Comparison of ENCODE assay signal across 1 cellular context in the genomic region with DNA sequence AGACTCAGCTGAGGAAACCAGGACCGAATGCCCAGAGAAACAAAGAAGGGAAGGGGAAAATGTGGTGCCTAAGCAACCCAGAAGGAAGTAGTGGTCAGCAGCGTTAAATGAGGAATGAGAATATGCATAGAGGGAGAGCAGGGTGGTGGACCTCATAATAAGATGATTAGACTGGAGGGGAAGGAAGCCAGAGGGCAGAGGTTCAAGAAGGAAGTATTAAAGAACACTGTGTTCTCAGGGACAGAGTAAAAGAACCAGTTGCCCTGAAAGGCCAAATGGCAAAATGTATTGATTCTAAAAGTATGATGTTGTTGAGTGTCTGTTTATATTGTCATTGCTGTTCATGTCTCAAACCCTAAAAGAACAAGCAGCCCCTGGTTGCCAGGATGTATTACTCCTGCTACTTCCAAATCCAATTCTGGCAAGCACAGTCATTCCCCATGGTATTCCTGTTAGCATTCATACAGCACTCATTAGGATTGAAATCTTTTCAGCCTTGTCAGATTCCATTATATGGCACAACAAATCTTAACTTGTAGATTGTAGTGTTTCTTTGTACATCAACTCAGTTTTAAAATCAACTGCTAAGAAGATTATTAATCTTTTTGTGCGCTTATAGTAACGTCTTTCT.
TF ChIP-seq lines count a peak whose summit lies in the region.

No MANE protein-coding gene starts in this region.

TF ChIP-seq in H1, 55 proteins besides CTCF, POLR2A, EP300 and RAD21:
- TF ChIP-seq CTBP2 (IDR thresholded peaks at IDR 0.05; ENCODE audit: borderline replicate concordance, insufficient read depth, insufficient read length, low read length) (no peak), BACH1 (IDR thresholded peaks at IDR 0.05; ENCODE audit: low read length) (no peak), KDM1A (IDR thresholded peaks at IDR 0.05; ENCODE audit: borderline replicate concordance, low read length) (no peak), JUND (IDR thresholded peaks at IDR 0.05; ENCODE audit: low read length) (no peak), CEBPB (IDR thresholded peaks at IDR 0.05; ENCODE audit: low read depth, low read length) (no peak), KDM5A (IDR thresholded peaks at IDR 0.05; ENCODE audit: low read length) (no peak), SAP30 (IDR thresholded peaks at IDR 0.05; ENCODE audit: insufficient read depth, insufficient replicate concordance, low read length) (no peak), SIN3A (conservative IDR thresholded peaks at IDR 0.05 in 1 of 2, IDR thresholded peaks at IDR 0.05 in 1 of 2; ENCODE audit: low read depth in 1 of 2, low read length in 2 of 2) (no peak), EGR1 (IDR thresholded peaks at IDR 0.05; ENCODE audit: borderline replicate concordance, low read depth, low read length) (no peak)
- TF ChIP-seq, protein P1, sequence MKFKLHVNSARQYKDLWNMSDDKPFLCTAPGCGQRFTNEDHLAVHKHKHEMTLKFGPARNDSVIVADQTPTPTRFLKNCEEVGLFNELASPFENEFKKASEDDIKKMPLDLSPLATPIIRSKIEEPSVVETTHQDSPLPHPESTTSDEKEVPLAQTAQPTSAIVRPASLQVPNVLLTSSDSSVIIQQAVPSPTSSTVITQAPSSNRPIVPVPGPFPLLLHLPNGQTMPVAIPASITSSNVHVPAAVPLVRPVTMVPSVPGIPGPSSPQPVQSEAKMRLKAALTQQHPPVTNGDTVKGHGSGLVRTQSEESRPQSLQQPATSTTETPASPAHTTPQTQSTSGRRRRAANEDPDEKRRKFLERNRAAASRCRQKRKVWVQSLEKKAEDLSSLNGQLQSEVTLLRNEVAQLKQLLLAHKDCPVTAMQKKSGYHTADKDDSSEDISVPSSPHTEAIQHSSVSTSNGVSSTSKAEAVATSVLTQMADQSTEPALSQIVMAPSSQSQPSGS (IDR thresholded peaks at IDR 0.05; ENCODE audit: low read length) = no peak
- TF ChIP-seq, protein P2, sequence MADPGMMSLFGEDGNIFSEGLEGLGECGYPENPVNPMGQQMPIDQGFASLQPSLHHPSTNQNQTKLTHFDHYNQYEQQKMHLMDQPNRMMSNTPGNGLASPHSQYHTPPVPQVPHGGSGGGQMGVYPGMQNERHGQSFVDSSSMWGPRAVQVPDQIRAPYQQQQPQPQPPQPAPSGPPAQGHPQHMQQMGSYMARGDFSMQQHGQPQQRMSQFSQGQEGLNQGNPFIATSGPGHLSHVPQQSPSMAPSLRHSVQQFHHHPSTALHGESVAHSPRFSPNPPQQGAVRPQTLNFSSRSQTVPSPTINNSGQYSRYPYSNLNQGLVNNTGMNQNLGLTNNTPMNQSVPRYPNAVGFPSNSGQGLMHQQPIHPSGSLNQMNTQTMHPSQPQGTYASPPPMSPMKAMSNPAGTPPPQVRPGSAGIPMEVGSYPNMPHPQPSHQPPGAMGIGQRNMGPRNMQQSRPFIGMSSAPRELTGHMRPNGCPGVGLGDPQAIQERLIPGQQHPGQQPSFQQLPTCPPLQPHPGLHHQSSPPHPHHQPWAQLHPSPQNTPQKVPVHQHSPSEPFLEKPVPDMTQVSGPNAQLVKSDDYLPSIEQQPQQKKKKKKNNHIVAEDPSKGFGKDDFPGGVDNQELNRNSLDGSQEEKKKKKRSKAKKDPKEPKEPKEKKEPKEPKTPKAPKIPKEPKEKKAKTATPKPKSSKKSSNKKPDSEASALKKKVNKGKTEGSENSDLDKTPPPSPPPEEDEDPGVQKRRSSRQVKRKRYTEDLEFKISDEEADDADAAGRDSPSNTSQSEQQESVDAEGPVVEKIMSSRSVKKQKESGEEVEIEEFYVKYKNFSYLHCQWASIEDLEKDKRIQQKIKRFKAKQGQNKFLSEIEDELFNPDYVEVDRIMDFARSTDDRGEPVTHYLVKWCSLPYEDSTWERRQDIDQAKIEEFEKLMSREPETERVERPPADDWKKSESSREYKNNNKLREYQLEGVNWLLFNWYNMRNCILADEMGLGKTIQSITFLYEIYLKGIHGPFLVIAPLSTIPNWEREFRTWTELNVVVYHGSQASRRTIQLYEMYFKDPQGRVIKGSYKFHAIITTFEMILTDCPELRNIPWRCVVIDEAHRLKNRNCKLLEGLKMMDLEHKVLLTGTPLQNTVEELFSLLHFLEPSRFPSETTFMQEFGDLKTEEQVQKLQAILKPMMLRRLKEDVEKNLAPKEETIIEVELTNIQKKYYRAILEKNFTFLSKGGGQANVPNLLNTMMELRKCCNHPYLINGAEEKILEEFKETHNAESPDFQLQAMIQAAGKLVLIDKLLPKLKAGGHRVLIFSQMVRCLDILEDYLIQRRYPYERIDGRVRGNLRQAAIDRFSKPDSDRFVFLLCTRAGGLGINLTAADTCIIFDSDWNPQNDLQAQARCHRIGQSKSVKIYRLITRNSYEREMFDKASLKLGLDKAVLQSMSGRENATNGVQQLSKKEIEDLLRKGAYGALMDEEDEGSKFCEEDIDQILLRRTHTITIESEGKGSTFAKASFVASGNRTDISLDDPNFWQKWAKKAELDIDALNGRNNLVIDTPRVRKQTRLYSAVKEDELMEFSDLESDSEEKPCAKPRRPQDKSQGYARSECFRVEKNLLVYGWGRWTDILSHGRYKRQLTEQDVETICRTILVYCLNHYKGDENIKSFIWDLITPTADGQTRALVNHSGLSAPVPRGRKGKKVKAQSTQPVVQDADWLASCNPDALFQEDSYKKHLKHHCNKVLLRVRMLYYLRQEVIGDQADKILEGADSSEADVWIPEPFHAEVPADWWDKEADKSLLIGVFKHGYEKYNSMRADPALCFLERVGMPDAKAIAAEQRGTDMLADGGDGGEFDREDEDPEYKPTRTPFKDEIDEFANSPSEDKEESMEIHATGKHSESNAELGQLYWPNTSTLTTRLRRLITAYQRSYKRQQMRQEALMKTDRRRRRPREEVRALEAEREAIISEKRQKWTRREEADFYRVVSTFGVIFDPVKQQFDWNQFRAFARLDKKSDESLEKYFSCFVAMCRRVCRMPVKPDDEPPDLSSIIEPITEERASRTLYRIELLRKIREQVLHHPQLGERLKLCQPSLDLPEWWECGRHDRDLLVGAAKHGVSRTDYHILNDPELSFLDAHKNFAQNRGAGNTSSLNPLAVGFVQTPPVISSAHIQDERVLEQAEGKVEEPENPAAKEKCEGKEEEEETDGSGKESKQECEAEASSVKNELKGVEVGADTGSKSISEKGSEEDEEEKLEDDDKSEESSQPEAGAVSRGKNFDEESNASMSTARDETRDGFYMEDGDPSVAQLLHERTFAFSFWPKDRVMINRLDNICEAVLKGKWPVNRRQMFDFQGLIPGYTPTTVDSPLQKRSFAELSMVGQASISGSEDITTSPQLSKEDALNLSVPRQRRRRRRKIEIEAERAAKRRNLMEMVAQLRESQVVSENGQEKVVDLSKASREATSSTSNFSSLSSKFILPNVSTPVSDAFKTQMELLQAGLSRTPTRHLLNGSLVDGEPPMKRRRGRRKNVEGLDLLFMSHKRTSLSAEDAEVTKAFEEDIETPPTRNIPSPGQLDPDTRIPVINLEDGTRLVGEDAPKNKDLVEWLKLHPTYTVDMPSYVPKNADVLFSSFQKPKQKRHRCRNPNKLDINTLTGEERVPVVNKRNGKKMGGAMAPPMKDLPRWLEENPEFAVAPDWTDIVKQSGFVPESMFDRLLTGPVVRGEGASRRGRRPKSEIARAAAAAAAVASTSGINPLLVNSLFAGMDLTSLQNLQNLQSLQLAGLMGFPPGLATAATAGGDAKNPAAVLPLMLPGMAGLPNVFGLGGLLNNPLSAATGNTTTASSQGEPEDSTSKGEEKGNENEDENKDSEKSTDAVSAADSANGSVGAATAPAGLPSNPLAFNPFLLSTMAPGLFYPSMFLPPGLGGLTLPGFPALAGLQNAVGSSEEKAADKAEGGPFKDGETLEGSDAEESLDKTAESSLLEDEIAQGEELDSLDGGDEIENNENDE (IDR thresholded peaks at IDR 0.05; ENCODE audit: insufficient replicate concordance, low read length) = no peak
TF ChIP-seq in H1: peak in this region for 0.
